In the genomic region with DNA sequence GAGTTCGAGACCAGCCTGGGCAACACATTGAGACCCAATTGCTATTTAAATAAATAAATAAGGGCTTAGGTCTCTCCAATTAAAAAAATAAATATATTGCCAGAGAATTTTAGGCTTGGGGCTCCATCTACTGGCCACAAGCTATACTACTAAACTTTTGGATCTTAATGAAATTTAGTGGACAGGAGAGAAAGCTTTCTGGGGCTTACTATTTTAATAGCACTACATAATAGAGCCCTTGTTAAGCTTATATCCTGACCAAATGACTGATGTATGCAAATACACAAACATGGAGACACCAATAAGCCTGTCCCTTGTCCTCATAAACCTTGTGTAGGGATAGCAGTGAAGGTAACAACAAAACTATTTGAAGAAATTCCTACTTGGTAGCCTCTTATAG, we compare ENCODE assay signal across 1 cellular context.
TF ChIP-seq lines count a peak whose summit lies in the region.

No MANE protein-coding gene starts in this region.

TF ChIP-seq in HCT116, 20 proteins besides CTCF, POLR2A, EP300 and RAD21 (continued from another document):
- TF ChIP-seq, protein P1, sequence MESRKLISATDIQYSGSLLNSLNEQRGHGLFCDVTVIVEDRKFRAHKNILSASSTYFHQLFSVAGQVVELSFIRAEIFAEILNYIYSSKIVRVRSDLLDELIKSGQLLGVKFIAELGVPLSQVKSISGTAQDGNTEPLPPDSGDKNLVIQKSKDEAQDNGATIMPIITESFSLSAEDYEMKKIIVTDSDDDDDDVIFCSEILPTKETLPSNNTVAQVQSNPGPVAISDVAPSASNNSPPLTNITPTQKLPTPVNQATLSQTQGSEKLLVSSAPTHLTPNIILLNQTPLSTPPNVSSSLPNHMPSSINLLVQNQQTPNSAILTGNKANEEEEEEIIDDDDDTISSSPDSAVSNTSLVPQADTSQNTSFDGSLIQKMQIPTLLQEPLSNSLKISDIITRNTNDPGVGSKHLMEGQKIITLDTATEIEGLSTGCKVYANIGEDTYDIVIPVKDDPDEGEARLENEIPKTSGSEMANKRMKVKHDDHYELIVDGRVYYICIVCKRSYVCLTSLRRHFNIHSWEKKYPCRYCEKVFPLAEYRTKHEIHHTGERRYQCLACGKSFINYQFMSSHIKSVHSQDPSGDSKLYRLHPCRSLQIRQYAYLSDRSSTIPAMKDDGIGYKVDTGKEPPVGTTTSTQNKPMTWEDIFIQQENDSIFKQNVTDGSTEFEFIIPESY (IDR thresholded peaks at IDR 0.05; ENCODE audit: extremely low read depth, insufficient replicate concordance, low read length) = no peak
- TF ChIP-seq ZNF274 (IDR thresholded peaks at IDR 0.05; ENCODE audit: low read depth, low read length) (no peak), EGR1 (IDR thresholded peaks at IDR 0.05; ENCODE audit: low read depth) (no peak), SRF (IDR thresholded peaks at IDR 0.05; ENCODE audit: low read depth) (no peak), EZH2phosphoT487 (IDR thresholded peaks at IDR 0.05; ENCODE audit: borderline replicate concordance) (no peak), SP1 (IDR thresholded peaks at IDR 0.05; ENCODE audit: low read depth) (no peak)
- TF ChIP-seq, protein P2, sequence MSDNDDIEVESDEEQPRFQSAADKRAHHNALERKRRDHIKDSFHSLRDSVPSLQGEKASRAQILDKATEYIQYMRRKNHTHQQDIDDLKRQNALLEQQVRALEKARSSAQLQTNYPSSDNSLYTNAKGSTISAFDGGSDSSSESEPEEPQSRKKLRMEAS (IDR thresholded peaks at IDR 0.05) = no peak
